ENCODE assay signal across 12 cellular contexts in the genomic region with DNA sequence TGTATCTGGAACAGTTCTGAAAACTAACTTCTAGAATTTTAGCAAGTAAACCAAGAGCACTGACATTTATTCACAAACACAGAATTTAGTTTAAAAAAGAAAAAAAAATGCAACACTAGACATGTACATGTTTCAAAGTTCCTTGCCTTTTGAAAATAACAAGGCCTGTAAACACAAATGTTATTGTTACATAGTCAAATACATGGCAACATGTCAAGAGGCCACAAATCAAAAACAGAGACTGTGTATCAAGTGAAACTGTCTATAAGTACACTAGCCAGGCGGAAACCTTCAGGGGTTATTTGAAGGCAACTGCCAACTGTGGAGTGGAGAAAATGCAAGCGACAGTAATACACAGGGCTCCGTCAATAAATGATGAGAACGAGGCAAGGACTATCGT.
DNase-seq lines count a peak whose midpoint lies in the region; ATAC-seq and TF ChIP-seq lines count a peak whose summit lies in the region.
"Had no signal": no experiment of that assay in that cellular context is flagged by ENCODE, and none has a peak within 500 bp of the region (broad histone marks: within the 10 kb centered on the region; RNA-seq: fewer than 3 reads in every experiment).

No MANE protein-coding gene starts in this region.

- no peak for ATAC-seq in natural killer cell
- ATAC-seq in GM19452 (IDR thresholded peaks at IDR 0.05; ENCODE audit: unreplicated experiment), result no peak

- intact Hi-C loops in dendritic cell treated with granulocyte-macrophage colony-stimulating factor and Interleukin-4, amounts not matched to agents 40 ng/mL and 50 ng/mL, for 4 days (cut with micrococcal nuclease), result no loop called here
- intact Hi-C loops in natural killer cell (cut with micrococcal nuclease), result no loop called here

- POLR2A ChIA-PET in HEK293T (lab: Yijun Ruan, JAX), result no interaction called here
- POLR2A ChIA-PET in activated CD4-positive, alpha-beta memory T cell treated with anti-CD3 and anti-CD28 coated beads, Interleukin-2, amount 10 ng/mL, durations not matched to agents 7 days and 5 days (lab: Charles Lee), result interaction anchor here (0.9 to 1.1 kb wide), 2 partner anchors 26 to 30 kb away, joined by 3 read pairs; no protein-coding TSS in a partner anchor

- H3K27me3 Mint-ChIP-seq in dendritic cell treated with granulocyte-macrophage colony-stimulating factor and Interleukin-4, amounts not matched to agents 40 ng/mL and 50 ng/mL, for 4 days, result no peaks in the 10 kb centered on the region
- no peaks in the 10 kb centered on the region for H3K27me3 Mint-ChIP-seq in natural killer cell (ENCODE audit: low read depth in 2 of 2)
- H3K27me3 Mint-ChIP-seq in activated CD4-positive, alpha-beta memory T cell treated with anti-CD3 and anti-CD28 coated beads, Interleukin-2, amount 10 ng/mL, durations not matched to agents 7 days and 5 days, result no peaks in the 10 kb centered on the region

- peaks cover 34% of the 10 kb centered on the region for H3K4me1 Mint-ChIP-seq in dendritic cell treated with granulocyte-macrophage colony-stimulating factor and Interleukin-4, amounts not matched to agents 40 ng/mL and 50 ng/mL, for 4 days (ENCODE audit: low read depth)
- H3K4me1 Mint-ChIP-seq in natural killer cell, result peaks cover 63 to 64% of the 10 kb centered on the region in 2 donors
- peaks cover 59% of the 10 kb centered on the region for H3K4me1 Mint-ChIP-seq in activated CD4-positive, alpha-beta memory T cell treated with anti-CD3 and anti-CD28 coated beads, Interleukin-2, amount 10 ng/mL, durations not matched to agents 7 days and 5 days

- TF ChIP-seq CTCF in AG09319 (IDR thresholded peaks at IDR 0.05; ENCODE audit: low read depth, low read length) (no peak), natural killer cell (IDR thresholded peaks at IDR 0.05) (no peak)

- no peak overlapping the region for H3K4me3 Mint-ChIP-seq in dendritic cell treated with granulocyte-macrophage colony-stimulating factor and Interleukin-4, amounts not matched to agents 40 ng/mL and 50 ng/mL, for 4 days
- H3K4me3 Mint-ChIP-seq in natural killer cell, result no peak overlapping the region
- H3K4me3 Mint-ChIP-seq in activated CD4-positive, alpha-beta memory T cell treated with anti-CD3 and anti-CD28 coated beads, Interleukin-2, amount 10 ng/mL, durations not matched to agents 7 days and 5 days, result no peak overlapping the region

- peak overlapping the region; percentile 75 for H3K27ac Mint-ChIP-seq in dendritic cell treated with granulocyte-macrophage colony-stimulating factor and Interleukin-4, amounts not matched to agents 40 ng/mL and 50 ng/mL, for 4 days
- peak overlapping the region; percentile 81 to 84 for H3K27ac Mint-ChIP-seq in natural killer cell
- H3K27ac Mint-ChIP-seq in activated CD4-positive, alpha-beta memory T cell treated with anti-CD3 and anti-CD28 coated beads, Interleukin-2, amount 10 ng/mL, durations not matched to agents 7 days and 5 days, result no peak overlapping the region

- peaks cover 69% of the 10 kb centered on the region for H3K36me3 Mint-ChIP-seq in dendritic cell treated with granulocyte-macrophage colony-stimulating factor and Interleukin-4, amounts not matched to agents 40 ng/mL and 50 ng/mL, for 4 days (ENCODE audit: low read depth)
- H3K36me3 Mint-ChIP-seq in natural killer cell, result peaks cover 6% of the 10 kb centered on the region
- peaks cover 74% of the 10 kb centered on the region for H3K36me3 Mint-ChIP-seq in activated CD4-positive, alpha-beta memory T cell treated with anti-CD3 and anti-CD28 coated beads, Interleukin-2, amount 10 ng/mL, durations not matched to agents 7 days and 5 days (ENCODE audit: low read depth)

- no peaks in the 10 kb centered on the region for H3K9me3 Mint-ChIP-seq in dendritic cell treated with granulocyte-macrophage colony-stimulating factor and Interleukin-4, amounts not matched to agents 40 ng/mL and 50 ng/mL, for 4 days
- H3K9me3 Mint-ChIP-seq in natural killer cell, result no peaks in the 10 kb centered on the region
- H3K9me3 Mint-ChIP-seq in activated CD4-positive, alpha-beta memory T cell treated with anti-CD3 and anti-CD28 coated beads, Interleukin-2, amount 10 ng/mL, durations not matched to agents 7 days and 5 days, result no peaks in the 10 kb centered on the region

- peak; percentile 28 for DNase-seq in AG09319 (ENCODE audit: extremely low read depth, low read depth)
- no peak for DNase-seq in HEK293T (ENCODE audit: extremely low spot score)
- no peak for DNase-seq in natural killer cell
- DNase-seq in DMS 273 treated with DMSO at 0.1 percent for 48 hours (lab: John Stamatoyannopoulos, UW), result no peak
- DNase-seq in activated CD4-positive, alpha-beta memory T cell treated with anti-CD3 and anti-CD28 coated beads, Interleukin-2, amount 10 ng/mL, durations not matched to agents 7 days and 5 days, result no peak
- no peak for DNase-seq in NCI-H82 treated with DMSO at 0.1 percent for 48 hours (lab: John Stamatoyannopoulos, UW; ENCODE audit: unreplicated experiment)
- DNase-seq: activated naive CD4-positive, alpha-beta T cell; cerebellar nuclear complex; NCI-H1105 treated with DMSO at 0.1 percent for 48 hours; NCI-H510A had no signal

- CTCF ChIA-PET in HEK293T (lab: Yijun Ruan, JAX), result no interaction called here
- CTCF ChIA-PET in activated CD4-positive, alpha-beta memory T cell treated with anti-CD3 and anti-CD28 coated beads, Interleukin-2, amount 10 ng/mL, durations not matched to agents 7 days and 5 days (lab: Charles Lee), result no interaction called here

TF ChIP-seq in HEK293T, 16 proteins besides CTCF, POLR2A, EP300 and RAD21:
- TF ChIP-seq, protein P1, sequence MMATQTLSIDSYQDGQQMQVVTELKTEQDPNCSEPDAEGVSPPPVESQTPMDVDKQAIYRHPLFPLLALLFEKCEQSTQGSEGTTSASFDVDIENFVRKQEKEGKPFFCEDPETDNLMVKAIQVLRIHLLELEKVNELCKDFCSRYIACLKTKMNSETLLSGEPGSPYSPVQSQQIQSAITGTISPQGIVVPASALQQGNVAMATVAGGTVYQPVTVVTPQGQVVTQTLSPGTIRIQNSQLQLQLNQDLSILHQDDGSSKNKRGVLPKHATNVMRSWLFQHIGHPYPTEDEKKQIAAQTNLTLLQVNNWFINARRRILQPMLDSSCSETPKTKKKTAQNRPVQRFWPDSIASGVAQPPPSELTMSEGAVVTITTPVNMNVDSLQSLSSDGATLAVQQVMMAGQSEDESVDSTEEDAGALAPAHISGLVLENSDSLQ (IDR thresholded peaks at IDR 0.05), result peak; percentile 34; the same call in 1 of the 2 replicates
- no peak for TF ChIP-seq FOXA1 (IDR thresholded peaks at IDR 0.05)
